Comparison of ENCODE assay signal across 16 cellular contexts in genomic region chr17:50107790-50108414, GRCh38. TPM values are rescaled to one million over a fixed set of nuclear protein-coding genes. Genes with fewer than 3 reads are reported as not detected.
DNase-seq lines count a peak whose midpoint lies in the region; ATAC-seq, FAIRE-seq and TF ChIP-seq lines count a peak whose summit lies in the region.
"Had no signal": no experiment of that assay in that cellular context is flagged by ENCODE, and none has a peak within 500 bp of the region (broad histone marks: within the 10 kb centered on the region; RNA-seq: fewer than 3 reads in every experiment).

No MANE protein-coding gene starts in this region.

- no peak for FAIRE-seq in H1 (lab: Jason Lieb, UNC)
- FAIRE-seq: G401.6 had no signal

- 91% methylated on average over 10 of the region's 10 CpGs; no CpG with 5 or more reads in 1 of the 2 experiments for WGBS in H1 (ENCODE audit: extremely low coverage in 1 of 2, insufficient coverage in 1 of 2, insufficient read length in 1 of 2, insufficient replicate concordance in 2 of 2, low coverage in 1 of 2, low lambda C conversion rate in 2 of 2, missing lambda C conversion rate in 1 of 2), 2 experiments
- WGBS in neuronal stem cell (ENCODE audit: extremely low coverage in 2 of 2, insufficient read length in 2 of 2, insufficient replicate concordance in 1 of 2), 2 donors, result no CpG with 5 or more reads among the region's 10 CpGs
- no CpG with 5 or more reads among the region's 10 CpGs for WGBS in H9 (ENCODE audit: extremely low coverage, insufficient read length, low lambda C conversion rate)

- no peaks in the 10 kb centered on the region for H3K9me3 Mint-ChIP-seq in H9

- H3K27me3 ChIP-seq in H1 (replicated peaks in 1 of 4; ENCODE audit: control insufficient read depth in 3 of 4, extremely low read depth in 1 of 4, insufficient read depth in 3 of 4, low read length in 3 of 4), result no peaks in the 10 kb centered on the region
- H3K27me3 ChIP-seq in neuronal stem cell (ENCODE audit: control insufficient read depth in 3 of 3, insufficient read depth in 3 of 3, low read depth in 1 of 3, low read length in 3 of 3), result no peaks in the 10 kb centered on the region
- no peaks in the 10 kb centered on the region for H3K27me3 ChIP-seq in H9 (ENCODE audit: insufficient read depth, low read length)
- H3K27me3 ChIP-seq: brain microvascular endothelial cell, tibial nerve had no signal

- no peak for TF ChIP-seq RAD21 in H1 (IDR thresholded peaks at IDR 0.05 in 1 of 2, conservative IDR thresholded peaks at IDR 0.05 in 1 of 2; ENCODE audit: low read depth in 2 of 2, low read length in 2 of 2)

- H3K4me1 Mint-ChIP-seq in H9, result peaks cover 4 to 12% of the 10 kb centered on the region in 2 experiments

- H3K9ac ChIP-seq in H1 (replicated peaks in 1 of 4; ENCODE audit: extremely low read depth in 1 of 4, low read depth in 3 of 4, low read length in 3 of 4) (no peak overlapping the region), neuronal stem cell (ENCODE audit: low read depth, low read length, poor library complexity) (no peak overlapping the region), H9 (ENCODE audit: extremely low read depth, insufficient read length, low read length) (no peak overlapping the region)

- no peaks in the 10 kb centered on the region; the same call in 1 of the 2 replicates for H3K27me3 Mint-ChIP-seq in H9 (ENCODE audit: low read depth)

- TF ChIP-seq POLR2A in H1 (IDR thresholded peaks at IDR 0.05; ENCODE audit: control extremely low read depth in 1 of 2, low read depth in 2 of 2, low read length in 2 of 2), result no peak

- no peak overlapping the region for H3K27ac Mint-ChIP-seq in H9

- H3K9me3 ChIP-seq in H1 (ENCODE audit: insufficient read depth in 2 of 2, low read depth in 1 of 2, low read length in 1 of 2), result no peaks in the 10 kb centered on the region
- H3K9me3 ChIP-seq in neuronal stem cell (replicated peaks in 1 of 2; ENCODE audit: control insufficient read depth in 2 of 2, insufficient read depth in 1 of 2, low read depth in 1 of 2, low read length in 2 of 2), result no peaks in the 10 kb centered on the region
- H3K9me3 ChIP-seq in H9 (ENCODE audit: control insufficient read depth, low read depth, low read length), result no peaks in the 10 kb centered on the region
- H3K9me3 ChIP-seq: tibial nerve had no signal

- H2BK20ac ChIP-seq in H1 (ENCODE audit: low read length), result no peak overlapping the region
- no peak overlapping the region for H2BK20ac ChIP-seq in H9 (ENCODE audit: low read depth, low read length, poor library complexity, severe bottlenecking)

- H2AK5ac ChIP-seq in H1 (ENCODE audit: low read depth, low read length) (no peak overlapping the region), neuronal stem cell (ENCODE audit: low read depth, low read length) (no peak overlapping the region), H9 (ENCODE audit: insufficient read length, low read length) (no peak overlapping the region)

- H3T11ph ChIP-seq in H9 (ENCODE audit: low read length), result no peak overlapping the region

- no peak overlapping the region for H2BK15ac ChIP-seq in H1 (ENCODE audit: low read length)
- H2BK15ac ChIP-seq in neuronal stem cell (ENCODE audit: low read length), result no peak overlapping the region
- no peak overlapping the region for H2BK15ac ChIP-seq in H9 (ENCODE audit: low read depth, low read length)

- no peak overlapping the region for H3K4me3 ChIP-seq in H1 (ENCODE audit: extremely low read depth in 1 of 4, insufficient read depth in 2 of 4, low read depth in 3 of 4, low read length in 4 of 4)
- H3K4me3 ChIP-seq in neuronal stem cell (ENCODE audit: low read length in 2 of 2), result no peak overlapping the region
- H3K4me3 ChIP-seq: tibial nerve had no signal

- H3K23me2 ChIP-seq in H1 (ENCODE audit: low read depth, low read length) (no peaks in the 10 kb centered on the region), H9 (ENCODE audit: insufficient read length, low read depth, low read length, poor library complexity, severe bottlenecking) (no peaks in the 10 kb centered on the region)

- H2BK12ac ChIP-seq in H1 (ENCODE audit: low read depth, low read length) (no peak overlapping the region), neuronal stem cell (ENCODE audit: low read length) (no peak overlapping the region), H9 (ENCODE audit: insufficient read length, low read depth, low read length) (no peak overlapping the region)

- H3K79me1 ChIP-seq in H1 (ENCODE audit: low read depth, low read length) (no peaks in the 10 kb centered on the region; the same call in 1 of the 2 replicates), neuronal stem cell (ENCODE audit: low read depth, low read length) (peaks cover 2% of the 10 kb centered on the region), H9 (ENCODE audit: insufficient read depth, low read depth, low read length, poor library complexity, severe bottlenecking) (no peaks in the 10 kb centered on the region)

- no peaks in the 10 kb centered on the region for H3K79me2 ChIP-seq in H1 (ENCODE audit: control insufficient read depth in 1 of 2, insufficient read depth in 2 of 2, low read length in 2 of 2)
- H3K79me2 ChIP-seq in H9 (ENCODE audit: insufficient read depth, low read length), result no peaks in the 10 kb centered on the region

- CTCF ChIA-PET in H1 (lab: Charles Lee; ENCODE audit: partially characterized antibody), result interaction anchor here (1.2 to 23.0 kb wide), 5 partner anchors 11 to 62 kb away, joined by 3 to 412 read pairs (median 6); partner anchors contain the start of gene PDK2

- H3K56ac ChIP-seq in H1 (replicated peaks; ENCODE audit: insufficient read length, low read depth, low read length) (no peak overlapping the region), H9 (ENCODE audit: insufficient read length, low read depth, low read length) (no peak overlapping the region)

- no peak overlapping the region for H3K4ac ChIP-seq in H1 (replicated peaks; ENCODE audit: insufficient read length, low read depth, low read length)
- H3K4ac ChIP-seq in neuronal stem cell (ENCODE audit: low read length), result no peak overlapping the region
- no peak overlapping the region for H3K4ac ChIP-seq in H9 (ENCODE audit: low read depth, low read length)

- H3K36me3 ChIP-seq in H1 (ENCODE audit: control insufficient read depth in 2 of 4, insufficient read depth in 4 of 4, low read length in 3 of 4) (no peaks in the 10 kb centered on the region; a peak in 2 of 8 replicates), neuronal stem cell (replicated peaks in 1 of 2; ENCODE audit: control insufficient read depth in 2 of 2, insufficient read depth in 2 of 2, low read length in 2 of 2) (peaks cover 16 to 36% of the 10 kb centered on the region in 2 donors)
- H3K36me3 ChIP-seq: brain microvascular endothelial cell had no signal

- DNase-seq in EL (peak; percentile 75), M059J (ENCODE audit: low read depth) (peak; percentile 71), H1 (ENCODE audit: low read depth in 1 of 2, low spot score in 2 of 2) (no peak), neuronal stem cell (ENCODE audit: low spot score) (no peak), H9 (no peak)
- no peak for DNase-seq in activated CD4-positive, alpha-beta T cell treated with anti-CD3 and anti-CD28 coated beads, Interleukin-2, amount 50 U/mL, for 48 hours
- no peak for DNase-seq in activated T-cell treated with anti-CD3 and anti-CD28 coated beads, Interleukin-2, amount 50 U/mL, for 1 hour
- DNase-seq: activated gamma-delta T cell, brain microvascular endothelial cell, left colon, NCI-H1105, retina had no signal

- H3K4me1 ChIP-seq in H1 (replicated peaks in 1 of 4; ENCODE audit: control insufficient read depth in 3 of 4, insufficient read depth in 4 of 4, low read length in 3 of 4), result peaks cover 0 to 4% (median 2%) of the 10 kb centered on the region in 4 experiments; a peak in 1 of 7 replicates
- peaks cover 17 to 25% of the 10 kb centered on the region in 2 donors for H3K4me1 ChIP-seq in neuronal stem cell (ENCODE audit: control insufficient read depth in 2 of 2, insufficient read depth in 1 of 2, low read depth in 1 of 2, low read length in 2 of 2)
- H3K4me1 ChIP-seq in H9 (ENCODE audit: insufficient read depth, low read length), result no peaks in the 10 kb centered on the region

- H3K23ac ChIP-seq in H1 (ENCODE audit: insufficient read length) (no peak overlapping the region), neuronal stem cell (ENCODE audit: low read depth, low read length, poor library complexity) (no peak overlapping the region), H9 (ENCODE audit: insufficient read length, low read depth, low read length) (no peak overlapping the region)

- H2BK5ac ChIP-seq in H1 (ENCODE audit: low read depth, low read length) (no peak overlapping the region), neuronal stem cell (ENCODE audit: low read length) (peak overlapping the region; percentile 66), H9 (ENCODE audit: insufficient read length, low read length) (no peak overlapping the region)

- no peak overlapping the region for H2BK120ac ChIP-seq in H1 (replicated peaks; ENCODE audit: low read depth, low read length)
- no peak overlapping the region for H2BK120ac ChIP-seq in neuronal stem cell (ENCODE audit: low read depth, low read length)
- no peak overlapping the region for H2BK120ac ChIP-seq in H9 (ENCODE audit: low read depth, low read length, poor library complexity, severe bottlenecking)

- H3K4me2 ChIP-seq in H1 (ENCODE audit: insufficient read depth in 1 of 2, low read depth in 2 of 2, low read length in 2 of 2) (no peak overlapping the region), neuronal stem cell (ENCODE audit: insufficient read depth, low read length, poor library complexity, severe bottlenecking) (no peak overlapping the region), H9 (ENCODE audit: insufficient read depth, insufficient read length, low read length) (no peak overlapping the region)

- no peak overlapping the region for H3K4me3 Mint-ChIP-seq in H9

- no peak overlapping the region for H3K18ac ChIP-seq in H1 (ENCODE audit: extremely low read depth, low read length)
- H3K18ac ChIP-seq in neuronal stem cell (ENCODE audit: low read length), result peak overlapping the region; percentile 13
- no peak overlapping the region for H3K18ac ChIP-seq in H9 (ENCODE audit: insufficient read length, low read depth, low read length)

- H2AFZ ChIP-seq in H1 (ENCODE audit: low read length) (no peak overlapping the region), neuronal stem cell (ENCODE audit: low read length) (no peak overlapping the region), H9 (ENCODE audit: low read length) (no peak overlapping the region)

- H4K20me1 ChIP-seq in H1 (replicated peaks in 1 of 2; ENCODE audit: control insufficient read depth in 1 of 2, insufficient read depth in 2 of 2, low read length in 2 of 2) (peaks cover 2% of the 10 kb centered on the region in 2 experiments), H9 (ENCODE audit: control insufficient read depth, insufficient read depth, insufficient read length) (no peaks in the 10 kb centered on the region)

- H4K5ac ChIP-seq in H1 (ENCODE audit: insufficient read length, low read depth, low read length) (no peak overlapping the region), H9 (ENCODE audit: insufficient read length, low read depth, low read length) (no peak overlapping the region)

- POLR2A ChIA-PET in H1 (lab: Charles Lee; ENCODE audit: partially characterized antibody), result no interaction called here

- ATAC-seq in GM21529 (IDR thresholded peaks at IDR 0.05; ENCODE audit: unreplicated experiment), result no peak
- ATAC-seq: left colon had no signal

- no peak for TF ChIP-seq CTCF in H1 (IDR thresholded peaks at IDR 0.05; ENCODE audit: control extremely low read depth in 1 of 3, insufficient read depth in 1 of 3, low read depth in 1 of 3, low read length in 3 of 3)
- no peak for TF ChIP-seq CTCF in H9 (conservative IDR thresholded peaks at IDR 0.05)

- H3K27ac ChIP-seq in H1 (ENCODE audit: low read depth, low read length) (no peak overlapping the region), neuronal stem cell (replicated peaks; ENCODE audit: low read length) (no peak overlapping the region), H9 (ENCODE audit: insufficient read length, low read depth, low read length) (no peak overlapping the region)
- H3K27ac ChIP-seq: brain microvascular endothelial cell had no signal

- H4K8ac ChIP-seq in H1 (ENCODE audit: extremely low read depth, insufficient read depth, low read length), result no peak overlapping the region
- H4K8ac ChIP-seq in neuronal stem cell (ENCODE audit: low read depth, low read length), result no peak overlapping the region
- H4K8ac ChIP-seq in H9 (replicated peaks; ENCODE audit: insufficient read length, low read depth, low read length), result no peak overlapping the region

- H3K14ac ChIP-seq in H1 (ENCODE audit: insufficient read length) (no peak overlapping the region), neuronal stem cell (ENCODE audit: low read length) (no peak overlapping the region), H9 (ENCODE audit: insufficient read depth, low read length) (no peak overlapping the region)

- H3K36me3 Mint-ChIP-seq in H9 (ENCODE audit: insufficient read depth in 1 of 3, low read depth in 3 of 3), result peaks cover 0 to 9% (median 7%) of the 10 kb centered on the region in 3 experiments; a peak in 3 of 7 replicates

- H4K91ac ChIP-seq in H1 (replicated peaks; ENCODE audit: insufficient read length, low read length) (peak overlapping the region; percentile 40), neuronal stem cell (ENCODE audit: low read depth, low read length, poor library complexity) (no peak overlapping the region), H9 (ENCODE audit: insufficient read length, low read depth, low read length) (no peak overlapping the region)

- no peak for TF ChIP-seq EP300 in H1 (IDR thresholded peaks at IDR 0.05; ENCODE audit: borderline replicate concordance in 1 of 2, low read depth in 2 of 2, low read length in 2 of 2)

RNA-seq across cellular contexts. Expression of gene PDK2, which starts 12.8 kb away (rescaled TPM):
- total RNA-seq in M059J (2014; rRNA removed; shearing (Covaris generic)), result 27.2 and 38.2 TPM in 2 replicates
- 17.8 and 18.3 TPM in 2 replicates for total RNA-seq in H1 (2021; fragmentation: NEBNext Ultra II Directional; extraction: Animal tissue kit (Norgen Biotek cat#: 25700))
- polyA plus RNA-seq in H1 (2011; rRNA removed), result 121 and 154 TPM in 2 replicates
- polyA plus RNA-seq in H1 (2011; cell fraction: cytosol; rRNA removed), result 49.3 TPM
- 74.7 TPM for polyA plus RNA-seq in H1 (2011; cell fraction: nucleus; rRNA removed)
- 14.5 to 28.8 TPM (median 21.8 TPM) in 4 replicates for polyA plus RNA-seq in H1 (2012, experiment 1 of 2)
- polyA plus RNA-seq in H1 (2012, experiment 2 of 2), result 16.0 TPM
- 17.4 TPM for polyA plus RNA-seq in H1 (2013, experiment 1 of 2)
- 17.7 TPM for polyA plus RNA-seq in H1 (2013, experiment 2 of 2)
- 63.4 and 70.8 TPM in 2 replicates for polyA minus RNA-seq in H1 (2011; rRNA and poly(A)+ RNA removed)
- polyA minus RNA-seq in H1 (2011; cell fraction: cytosol; rRNA and poly(A)+ RNA removed), result 22.0 TPM
- 45.0 TPM for polyA minus RNA-seq in H1 (2011; cell fraction: nucleus; rRNA and poly(A)+ RNA removed)
- 40.5 TPM for polyA plus RNA-seq in neuronal stem cell (2013, experiment 1 of 2)
- 39.2 TPM for polyA plus RNA-seq in neuronal stem cell (2013, experiment 2 of 2)
- 16.2 and 19.9 TPM in 2 replicates for total RNA-seq in H9 (2021)

RNA-seq across cellular contexts. Expression of gene SAMD14, which starts 22.1 kb away (rescaled TPM):
- total RNA-seq in M059J (2014; rRNA removed; shearing (Covaris generic)), result 0.22 and 0.49 TPM in 2 replicates
- 5.8 and 5.9 TPM in 2 replicates for total RNA-seq in H1 (2021; fragmentation: NEBNext Ultra II Directional; extraction: Animal tissue kit (Norgen Biotek cat#: 25700))
- polyA plus RNA-seq in H1 (2011; rRNA removed), result 5.2 and 5.7 TPM in 2 replicates
- 3.9 TPM for polyA plus RNA-seq in H1 (2011; cell fraction: cytosol; rRNA removed)
- polyA plus RNA-seq in H1 (2011; cell fraction: nucleus; rRNA removed), result 12.4 TPM
- polyA plus RNA-seq in H1 (2012, experiment 1 of 2), result 6.3 to 11.5 TPM (median 8.1 TPM) in 4 replicates
- polyA plus RNA-seq in H1 (2012, experiment 2 of 2), result 3.9 TPM
- polyA plus RNA-seq in H1 (2013, experiment 1 of 2), result 3.4 TPM
- 3.4 TPM for polyA plus RNA-seq in H1 (2013, experiment 2 of 2)
- polyA minus RNA-seq in H1 (2011; rRNA and poly(A)+ RNA removed), result 2.6 and 3.1 TPM in 2 replicates
- polyA minus RNA-seq in H1 (2011; cell fraction: cytosol; rRNA and poly(A)+ RNA removed), result 2.9 TPM
- polyA minus RNA-seq in H1 (2011; cell fraction: nucleus; rRNA and poly(A)+ RNA removed), result 4.2 TPM
- polyA plus RNA-seq in neuronal stem cell (2013, experiment 1 of 2), result 31.6 TPM
- polyA plus RNA-seq in neuronal stem cell (2013, experiment 2 of 2), result 33.4 TPM
- 4.8 and 5.9 TPM in 2 replicates for total RNA-seq in H9 (2021)

RNA-seq across cellular contexts. Expression of gene PPP1R9B, which starts 42.6 kb away (rescaled TPM):
- 14.6 and 36.1 TPM in 2 replicates for total RNA-seq in M059J (2014; rRNA removed; shearing (Covaris generic))
- 13.1 and 14.1 TPM in 2 replicates for total RNA-seq in H1 (2021; fragmentation: NEBNext Ultra II Directional; extraction: Animal tissue kit (Norgen Biotek cat#: 25700))
- polyA plus RNA-seq in H1 (2011; rRNA removed), result 5.2 and 6.1 TPM in 2 replicates
- polyA plus RNA-seq in H1 (2011; cell fraction: cytosol; rRNA removed), result 6.2 TPM
- polyA plus RNA-seq in H1 (2011; cell fraction: nucleus; rRNA removed), result 11.6 TPM
- 13.3 to 16.7 TPM (median 15.0 TPM) in 4 replicates for polyA plus RNA-seq in H1 (2012, experiment 1 of 2)
- 9.9 TPM for polyA plus RNA-seq in H1 (2012, experiment 2 of 2)
- polyA plus RNA-seq in H1 (2013, experiment 1 of 2), result 6.4 TPM
- polyA plus RNA-seq in H1 (2013, experiment 2 of 2), result 6.6 TPM
- polyA minus RNA-seq in H1 (2011; rRNA and poly(A)+ RNA removed), result 3.9 and 6.5 TPM in 2 replicates
- polyA minus RNA-seq in H1 (2011; cell fraction: cytosol; rRNA and poly(A)+ RNA removed), result 7.4 TPM
- 6.0 TPM for polyA minus RNA-seq in H1 (2011; cell fraction: nucleus; rRNA and poly(A)+ RNA removed)
- 19.8 TPM for polyA plus RNA-seq in neuronal stem cell (2013, experiment 1 of 2)
- 19.4 TPM for polyA plus RNA-seq in neuronal stem cell (2013, experiment 2 of 2)
- total RNA-seq in H9 (2021), result 23.0 and 25.8 TPM in 2 replicates

RNA-seq across cellular contexts. Expression of gene ITGA3, which starts 52.0 kb away (rescaled TPM):
- total RNA-seq in M059J (2014; rRNA removed; shearing (Covaris generic)), result 365 and 711 TPM in 2 replicates
- total RNA-seq in H1 (2021; fragmentation: NEBNext Ultra II Directional; extraction: Animal tissue kit (Norgen Biotek cat#: 25700)), result 21.7 and 24.2 TPM in 2 replicates
- 24.0 and 34.4 TPM in 2 replicates for polyA plus RNA-seq in H1 (2011; rRNA removed)
- polyA plus RNA-seq in H1 (2011; cell fraction: cytosol; rRNA removed), result 23.6 TPM
- polyA plus RNA-seq in H1 (2011; cell fraction: nucleus; rRNA removed), result 46.6 TPM
- 22.1 to 30.6 TPM (median 25.9 TPM) in 4 replicates for polyA plus RNA-seq in H1 (2012, experiment 1 of 2)
- polyA plus RNA-seq in H1 (2012, experiment 2 of 2), result 18.4 TPM
- polyA plus RNA-seq in H1 (2013, experiment 1 of 2), result 35.2 TPM
- 29.2 TPM for polyA plus RNA-seq in H1 (2013, experiment 2 of 2)
- polyA minus RNA-seq in H1 (2011; rRNA and poly(A)+ RNA removed), result 24.6 and 29.1 TPM in 2 replicates
- polyA minus RNA-seq in H1 (2011; cell fraction: cytosol; rRNA and poly(A)+ RNA removed), result 32.7 TPM
- 31.4 TPM for polyA minus RNA-seq in H1 (2011; cell fraction: nucleus; rRNA and poly(A)+ RNA removed)
- 8.3 TPM for polyA plus RNA-seq in neuronal stem cell (2013, experiment 1 of 2)
- polyA plus RNA-seq in neuronal stem cell (2013, experiment 2 of 2), result 6.8 TPM
- 22.5 and 22.7 TPM in 2 replicates for total RNA-seq in H9 (2021)

RNA-seq across cellular contexts. Expression of gene SGCA, which starts 57.9 kb away (rescaled TPM):
- not detected in 2 replicates for total RNA-seq in M059J (2014; rRNA removed; shearing (Covaris generic))
- not detected in 2 replicates for total RNA-seq in H1 (2021; fragmentation: NEBNext Ultra II Directional; extraction: Animal tissue kit (Norgen Biotek cat#: 25700))
- 0.12 and 0.36 TPM in 2 replicates for polyA plus RNA-seq in H1 (2011; rRNA removed)
- 0.18 TPM for polyA plus RNA-seq in H1 (2011; cell fraction: cytosol; rRNA removed)
- 0.27 TPM for polyA plus RNA-seq in H1 (2011; cell fraction: nucleus; rRNA removed)
- polyA plus RNA-seq in H1 (2012, experiment 1 of 2), result 0.31 to 0.65 TPM in 2 of 4 replicates, not detected in the others
- polyA plus RNA-seq in H1 (2012, experiment 2 of 2), result 0.43 TPM
- 0.36 TPM for polyA plus RNA-seq in H1 (2013, experiment 1 of 2)
- polyA plus RNA-seq in H1 (2013, experiment 2 of 2), result 0.33 TPM
- not detected in 2 replicates for polyA minus RNA-seq in H1 (2011; rRNA and poly(A)+ RNA removed)
- not detected for polyA minus RNA-seq in H1 (2011; cell fraction: cytosol; rRNA and poly(A)+ RNA removed)
- polyA minus RNA-seq in H1 (2011; cell fraction: nucleus; rRNA and poly(A)+ RNA removed), result not detected
- polyA plus RNA-seq in neuronal stem cell (2013, experiment 1 of 2), result 0.57 TPM
- 0.35 TPM for polyA plus RNA-seq in neuronal stem cell (2013, experiment 2 of 2)
- total RNA-seq in H9 (2021), result 0.24 TPM in 1 of 2 replicates, not detected in the other
- total RNA-seq: activated CD8-positive, alpha-beta memory T cell treated with anti-CD3 and anti-CD28 coated beads for 36 hours had no signal

Comparison
In these comparisons a context has a peak if more than half of its experiments do, and no peak if none do; other contexts are left out.
1. DNase-seq: peak in EL (single experiment) and M059J (single experiment); none in H1 (0 of 2), neuronal stem cell (single experiment), activated CD4-positive, alpha-beta T cell treated with anti-CD3 and anti-CD28 coated beads, Interleukin-2, amount 50 U/mL, for 48 hours (0 of 2), H9 (single experiment) and activated T-cell treated with anti-CD3 and anti-CD28 coated beads, Interleukin-2, amount 50 U/mL, for 1 hour (single experiment).